ENCODE assay signal across 8 cellular contexts in the genomic region with DNA sequence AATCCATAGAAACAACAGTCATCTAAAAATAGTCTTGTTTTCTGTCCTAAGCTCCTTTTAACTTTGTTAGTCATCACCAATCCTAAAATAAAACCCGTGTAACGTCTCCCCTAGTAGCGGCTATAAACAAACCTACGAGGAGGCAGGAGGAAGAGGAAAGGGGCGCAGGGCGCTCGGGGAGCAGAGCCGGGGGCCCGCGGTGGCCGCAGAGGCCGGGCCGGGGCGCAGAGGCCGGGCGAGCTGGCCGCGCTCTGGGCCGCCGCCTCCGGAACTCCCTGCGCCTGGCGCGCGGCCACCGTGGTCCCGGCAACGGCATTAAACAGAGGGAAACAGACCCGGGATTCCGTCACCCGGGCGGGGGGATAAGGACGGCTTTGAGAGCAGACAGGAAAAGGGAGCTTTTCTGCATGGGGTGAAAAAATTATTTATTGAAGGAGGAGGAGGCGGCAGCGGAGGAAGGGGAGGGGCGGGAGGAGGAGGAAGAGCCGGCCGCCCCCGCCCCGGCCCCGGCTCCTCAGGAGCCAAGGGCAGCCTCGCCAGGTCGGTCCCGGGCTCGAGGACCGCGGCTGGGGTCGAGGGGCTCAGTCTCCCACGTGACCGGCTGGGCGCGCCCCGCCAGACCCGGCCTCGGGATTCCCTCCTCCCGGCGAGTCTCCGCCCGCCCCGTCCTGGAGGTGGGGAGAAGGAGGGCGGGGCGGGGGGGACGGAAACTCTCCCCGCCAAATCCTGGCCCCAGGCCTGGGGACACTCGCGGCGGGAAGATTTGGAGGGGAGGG. TPM values are rescaled to one million over a fixed set of nuclear protein-coding genes. Genes with fewer than 3 reads are reported as not detected.
DNase-seq lines count a peak whose midpoint lies in the region; ATAC-seq and FAIRE-seq lines count a peak whose summit lies in the region.

No MANE protein-coding gene starts in this region.

- DNase-seq in Ammon's horn (ENCODE audit: low spot score) (peak; percentile 64), GOT3 (lab: John Stamatoyannopoulos, UW) (peak; percentile 29), NCI-H2171 treated with DMSO at 0.1 percent for 48 hours (lab: John Stamatoyannopoulos, UW) (peak; percentile 25), fibroblast of peridontal ligament (ENCODE audit: extremely low read depth) (peak; percentile 74), myocyte (ENCODE audit: low read depth) (peak; percentile 74), urothelium cell line (ENCODE audit: low spot score) (peak; percentile 91), KG1 (lab: John Stamatoyannopoulos, UW) (no peak)
- DNase-seq in activated T-cell treated with anti-CD3 and anti-CD28 coated beads, Interleukin-2, amount 50 U/mL, for 72 hours, result peak; percentile 41 to 56

- peak overlapping the region; percentile 87 to 92 for H3K4me3 Mint-ChIP-seq in activated T-cell treated with anti-CD3 and anti-CD28 coated beads, Interleukin-2, amount 50 U/mL, for 72 hours

- no peaks in the 10 kb centered on the region for H3K9me3 Mint-ChIP-seq in activated T-cell treated with anti-CD3 and anti-CD28 coated beads, Interleukin-2, amount 50 U/mL, for 72 hours

- H3K36me3 Mint-ChIP-seq in activated T-cell treated with anti-CD3 and anti-CD28 coated beads, Interleukin-2, amount 50 U/mL, for 72 hours (ENCODE audit: insufficient read depth in 2 of 2), result peaks cover under 1 to 2% of the 10 kb centered on the region in 2 donors

- peaks cover 23% of the 10 kb centered on the region for H3K4me1 Mint-ChIP-seq in activated T-cell treated with anti-CD3 and anti-CD28 coated beads, Interleukin-2, amount 50 U/mL, for 72 hours (ENCODE audit: low read depth)

- no peak for FAIRE-seq in urothelium cell line (lab: Jason Lieb, UNC)

- peaks cover 20% of the 10 kb centered on the region for H3K27me3 Mint-ChIP-seq in activated T-cell treated with anti-CD3 and anti-CD28 coated beads, Interleukin-2, amount 50 U/mL, for 72 hours (ENCODE audit: low read depth)

- peak overlapping the region; percentile 83 for H3K27ac Mint-ChIP-seq in activated T-cell treated with anti-CD3 and anti-CD28 coated beads, Interleukin-2, amount 50 U/mL, for 72 hours

- ATAC-seq in activated T-cell treated with anti-CD3 and anti-CD28 coated beads, Interleukin-2, amount 50 U/mL, for 72 hours (replicated peaks in 1 of 2), result peak; percentile 12 to 16

RNA-seq across cellular contexts. Expression of a gene that starts 1.9 kb away (rescaled TPM):
- 10 to 100 TPM; 70.4 to 86.0 TPM for total RNA-seq in activated T-cell treated with anti-CD3 and anti-CD28 coated beads, Interleukin-2, amount 50 U/mL, for 72 hours
- 4.4 and 8.7 TPM in 2 replicates for total RNA-seq in myocyte
- polyA plus RNA-seq in myocyte (2012), result 14.0 TPM
